ENCODE assay signal across 34 cellular contexts in genomic region chr4:55540271-55540670, GRCh38. TPM values are rescaled to one million over a fixed set of nuclear protein-coding genes. Genes with fewer than 3 reads are reported as not detected.
"Had no signal": no experiment of that assay in that cellular context is flagged by ENCODE, and none has a peak within 500 bp of the region (broad histone marks: within the 10 kb centered on the region; RNA-seq: fewer than 3 reads in every experiment).

No MANE protein-coding gene starts in this region.

- H3K27ac Mint-ChIP-seq: dendritic cell treated with granulocyte-macrophage colony-stimulating factor and Interleukin-4, amounts not matched to agents 40 ng/mL and 50 ng/mL, for 4 days; memory B cell; natural killer cell; stimulated activated effector memory CD8-positive, alpha-beta T cell treated with anti-CD3 and anti-CD28 coated beads, Interleukin-12 subunit alpha, Interleukin-12 subunit beta, amount 100 ng/mL, for 72 hours had no signal

- H3K9me3 ChIP-seq: colonic mucosa, esophagus muscularis mucosa, gastroesophageal sphincter, heart left ventricle, neutrophil, pancreas, right atrium auricular region, sigmoid colon, thoracic aorta, tibial nerve, upper lobe of left lung, uterus had no signal

- H3K4me3 Mint-ChIP-seq: dendritic cell treated with granulocyte-macrophage colony-stimulating factor and Interleukin-4, amounts not matched to agents 40 ng/mL and 50 ng/mL, for 4 days; memory B cell; natural killer cell; stimulated activated effector memory CD8-positive, alpha-beta T cell treated with anti-CD3 and anti-CD28 coated beads, Interleukin-12 subunit alpha, Interleukin-12 subunit beta, amount 100 ng/mL, for 72 hours had no signal

- H3K4me3 ChIP-seq: colonic mucosa, esophagus muscularis mucosa, gastroesophageal sphincter, heart left ventricle, hepatocyte, lung, pancreas, right atrium auricular region, sigmoid colon, thoracic aorta, tibial nerve, upper lobe of left lung, uterus had no signal

- H3K36me3 ChIP-seq: colonic mucosa, gastroesophageal sphincter, heart left ventricle, neutrophil, pancreas, right atrium auricular region, sigmoid colon, thoracic aorta, uterus had no signal

- H3K27me3 Mint-ChIP-seq: dendritic cell treated with granulocyte-macrophage colony-stimulating factor and Interleukin-4, amounts not matched to agents 40 ng/mL and 50 ng/mL, for 4 days; memory B cell had no signal

- H3K4me2 ChIP-seq: hepatocyte had no signal

- H3K4me1 ChIP-seq: colonic mucosa, uterus had no signal

- H3K9me3 Mint-ChIP-seq: dendritic cell treated with granulocyte-macrophage colony-stimulating factor and Interleukin-4, amounts not matched to agents 40 ng/mL and 50 ng/mL, for 4 days; memory B cell; natural killer cell; stimulated activated effector memory CD8-positive, alpha-beta T cell treated with anti-CD3 and anti-CD28 coated beads, Interleukin-12 subunit alpha, Interleukin-12 subunit beta, amount 100 ng/mL, for 72 hours had no signal

- H3K27ac ChIP-seq: colonic mucosa, esophagus muscularis mucosa, foreskin keratinocyte, gastroesophageal sphincter, heart left ventricle, hepatocyte, neutrophil, pancreas, right atrium auricular region, sigmoid colon, thoracic aorta, tibial nerve, upper lobe of left lung, uterus had no signal

- H3K36me3 Mint-ChIP-seq: natural killer cell had no signal

- ATAC-seq: foreskin keratinocyte; gastroesophageal sphincter; heart left ventricle; left lobe of liver; natural killer cell; pancreas; stimulated activated effector memory CD8-positive, alpha-beta T cell treated with anti-CD3 and anti-CD28 coated beads, Interleukin-12 subunit alpha, Interleukin-12 subunit beta, amount 100 ng/mL, for 72 hours had no signal

- DNase-seq: colonic mucosa; effector CD8-positive, alpha-beta T cell; foreskin keratinocyte; heart left ventricle; kidney; natural killer cell; pancreas; sigmoid colon; stimulated activated CD4-positive, alpha-beta T cell treated with anti-CD3 and anti-CD28 coated beads, Interleukin-2, amount 100 ng/mL, for 24 hours; stimulated activated CD4-positive, alpha-beta T cell treated with anti-CD3 and anti-CD28 coated beads, Interleukin-4, amount 100 ng/mL, for 24 hours; stimulated activated naive CD4-positive, alpha-beta T cell treated with Interleukin-2 at 50 U/mL for 16 hours; upper lobe of left lung; uterus had no signal

- H2AFZ ChIP-seq: hepatocyte had no signal

- H3K27me3 ChIP-seq: colonic mucosa, esophagus muscularis mucosa, foreskin keratinocyte, gastroesophageal sphincter, heart left ventricle, hepatocyte, pancreas, right atrium auricular region, sigmoid colon, tibial nerve, upper lobe of left lung, uterus had no signal

RNA-seq across cellular contexts. Expression of gene PDCL2, which starts 51.8 kb away (rescaled TPM):
- total RNA-seq: colonic mucosa, endothelial cell of umbilical vein, epithelial cell of proximal tubule, esophagus muscularis mucosa, fibroblast of lung, foreskin keratinocyte, gastroesophageal sphincter, heart left ventricle, hepatocyte, kidney, left lobe of liver, liver, lung, mononuclear cell, natural killer cell, omental fat pad, pancreas, posterior vena cava, right atrium auricular region, sigmoid colon, skeletal muscle tissue, thoracic aorta, tibial nerve, upper lobe of left lung, uterus had no signal
- polyA plus RNA-seq: endothelial cell of umbilical vein, fibroblast of lung, foreskin keratinocyte, heart left ventricle, hepatocyte, liver, lung, neural cell, pancreas, sigmoid colon had no signal
